8 cellular contexts compared by ENCODE assay signal in genomic region chr5:53479045-53479655, GRCh38. TPM values are rescaled to one million over a fixed set of nuclear protein-coding genes. Genes with fewer than 3 reads are reported as not detected.
DNase-seq lines count a peak whose midpoint lies in the region; ATAC-seq and TF ChIP-seq lines count a peak whose summit lies in the region.

No MANE protein-coding gene starts in this region.

- peaks cover 76% of the 10 kb centered on the region for H3K27me3 Mint-ChIP-seq in stimulated activated naive CD8-positive, alpha-beta T cell treated with anti-CD3 and anti-CD28 coated beads, Interleukin-15, Interleukin-2, amounts not matched to agents 100 ng/mL and 50 ng/mL, for 24 hours

- peak overlapping the region; percentile 90 for H3K4me3 Mint-ChIP-seq in stimulated activated naive CD8-positive, alpha-beta T cell treated with anti-CD3 and anti-CD28 coated beads, Interleukin-15, Interleukin-2, amounts not matched to agents 100 ng/mL and 50 ng/mL, for 24 hours

- no peaks in the 10 kb centered on the region for H3K36me3 Mint-ChIP-seq in stimulated activated naive CD8-positive, alpha-beta T cell treated with anti-CD3 and anti-CD28 coated beads, Interleukin-15, Interleukin-2, amounts not matched to agents 100 ng/mL and 50 ng/mL, for 24 hours (ENCODE audit: low read depth)

- no peak for TF ChIP-seq CTCF in astrocyte of the cerebellum (IDR thresholded peaks at IDR 0.05; ENCODE audit: low read depth, low read length, missing control alignments)
- TF ChIP-seq CTCF in lung (IDR thresholded peaks at IDR 0.05; ENCODE audit: control extremely low read depth, extremely low read depth), result no peak

- peaks cover 0 to 7% of the 10 kb centered on the region in 2 donors for H3K4me1 ChIP-seq in lung (ENCODE audit: control insufficient read depth in 2 of 2, insufficient read depth in 2 of 2, low read length in 2 of 2)

- peak overlapping the region; percentile 67 for H3K4me3 ChIP-seq in astrocyte of the cerebellum (ENCODE audit: low read depth, low read length)
- H3K4me3 ChIP-seq in lung, result peak overlapping the region; percentile 33

- H3K4me1 Mint-ChIP-seq in stimulated activated naive CD8-positive, alpha-beta T cell treated with anti-CD3 and anti-CD28 coated beads, Interleukin-15, Interleukin-2, amounts not matched to agents 100 ng/mL and 50 ng/mL, for 24 hours (ENCODE audit: low read depth), result peaks cover 34% of the 10 kb centered on the region

- no peak overlapping the region for H3K27ac ChIP-seq in lung (ENCODE audit: low read depth in 1 of 2, low read length in 1 of 2)

- no peaks in the 10 kb centered on the region for H3K36me3 ChIP-seq in lung (ENCODE audit: control insufficient read depth in 2 of 2, insufficient read depth in 2 of 2, low read length in 2 of 2)

- no peaks in the 10 kb centered on the region for H3K27me3 ChIP-seq in lung (ENCODE audit: control insufficient read depth, insufficient read depth)

- H3K9me3 Mint-ChIP-seq in stimulated activated naive CD8-positive, alpha-beta T cell treated with anti-CD3 and anti-CD28 coated beads, Interleukin-15, Interleukin-2, amounts not matched to agents 100 ng/mL and 50 ng/mL, for 24 hours, result no peaks in the 10 kb centered on the region

- WGBS in lung, 2 donors, result 1 to 2% methylated on average over 17 of the region's 17 CpGs

- H3K9me3 ChIP-seq in lung (ENCODE audit: control insufficient read depth in 2 of 2, insufficient read depth in 1 of 2, low read length in 1 of 2), result no peaks in the 10 kb centered on the region

- no peak for DNase-seq in stimulated activated naive CD8-positive, alpha-beta T cell treated with anti-CD3 and anti-CD28 coated beads, Interleukin-15, Interleukin-2, amounts not matched to agents 100 U/mL and 50 U/mL, for 24 hours
- DNase-seq in astrocyte of the cerebellum (ENCODE audit: low read depth) (no peak), lung (ENCODE audit: low spot score) (no peak), NCI-H524 treated with DMSO at 0.1 percent for 48 hours (lab: John Stamatoyannopoulos, UW) (no peak)

- in situ Hi-C loops in astrocyte of the cerebellum (cut with HindIII; ENCODE audit: low sequenced_read_pairs), result no loop called here

- H3K27ac Mint-ChIP-seq in stimulated activated naive CD8-positive, alpha-beta T cell treated with anti-CD3 and anti-CD28 coated beads, Interleukin-15, Interleukin-2, amounts not matched to agents 100 ng/mL and 50 ng/mL, for 24 hours, result peak overlapping the region; percentile 54

- ATAC-seq in stimulated activated naive CD8-positive, alpha-beta T cell treated with anti-CD3 and anti-CD28 coated beads, Interleukin-15, Interleukin-2, amounts not matched to agents 100 U/mL and 50 U/mL, for 24 hours, result no peak
- ATAC-seq in lung (ENCODE audit: insufficient read depth, low FRiP score) (no peak), HG03457 (IDR thresholded peaks at IDR 0.05; ENCODE audit: unreplicated experiment) (no peak), HG02938 (IDR thresholded peaks at IDR 0.05; ENCODE audit: unreplicated experiment) (no peak), HG02852 (IDR thresholded peaks at IDR 0.05; ENCODE audit: unreplicated experiment) (no peak)

RNA-seq across cellular contexts. Expression of gene FST, which starts 1.3 kb away (rescaled TPM):
- 1 to 10 TPM; 2.0 to 3.9 TPM for total RNA-seq in lung
- 1 to 10 TPM; 1.5 to 3.2 TPM for polyA plus RNA-seq in lung
